ENCODE assay signal across 8 cellular contexts in genomic region chr10:77943086-77943901, GRCh38. TPM values are rescaled to one million over a fixed set of nuclear protein-coding genes. Genes with fewer than 3 reads are reported as not detected.
A peak's percentile ranks its signal among the peaks of the same experiment; 100 is the strongest.
DNase-seq lines count a peak whose midpoint lies in the region; ATAC-seq and TF ChIP-seq lines count a peak whose summit lies in the region.

No MANE protein-coding gene starts in this region.

- H3K9me3 ChIP-seq in esophagus (ENCODE audit: control insufficient read depth in 2 of 2, insufficient read depth in 1 of 2, low read depth in 1 of 2, low read length in 1 of 2): no peaks in the 10 kb centered on the region
- H3K9me3 ChIP-seq in T-helper 17 cell (ENCODE audit: control insufficient read depth, low read length, poor library complexity, severe bottlenecking): no peaks in the 10 kb centered on the region

- H3K36me3 Mint-ChIP-seq in T-helper 17 cell (ENCODE audit: low read depth): no peaks in the 10 kb centered on the region

- no peaks in the 10 kb centered on the region for H3K4me1 Mint-ChIP-seq in T-helper 17 cell

- H3K4me1 ChIP-seq in esophagus (ENCODE audit: control insufficient read depth in 2 of 2, insufficient read depth in 2 of 2, low read length in 1 of 2): peaks cover 3% of the 10 kb centered on the region in 2 donors

- TF ChIP-seq CTCF in omental fat pad (IDR thresholded peaks at IDR 0.05) (no peak), GM20000 (IDR thresholded peaks at IDR 0.05; ENCODE audit: extremely low read depth, missing control alignments) (no peak)

- H3K4me3 Mint-ChIP-seq in T-helper 17 cell: no peak overlapping the region

- no peaks in the 10 kb centered on the region for H3K27me3 ChIP-seq in esophagus (ENCODE audit: control insufficient read depth in 1 of 2, insufficient read depth in 2 of 2, low read length in 2 of 2)

- 39 to 55% methylated on average over 10 of the region's 10 CpGs for WGBS in esophagus, 2 donors

- H3K27me3 Mint-ChIP-seq in T-helper 17 cell: peaks cover 30% of the 10 kb centered on the region

- H3K27ac Mint-ChIP-seq in T-helper 17 cell: no peak overlapping the region

- H3K27ac ChIP-seq in esophagus (ENCODE audit: low read depth in 2 of 2, low read length in 1 of 2): peak overlapping the region; percentile 23 to 67

- DNase-seq in ELR (ENCODE audit: low read depth) (peak; percentile 80), NCI-H1694 treated with DMSO at 0.1 percent for 48 hours (lab: John Stamatoyannopoulos, UW) (peak; percentile 28), omental fat pad (ENCODE audit: low spot score) (no peak), GM20000 (ENCODE audit: low spot score) (no peak), SIG-M5 (lab: John Stamatoyannopoulos, UW) (no peak), T-helper 17 cell (no peak)

- ATAC-seq in omental fat pad (ENCODE audit: low FRiP score) (peak; percentile 83), T-helper 17 cell (no peak), HG02970 (IDR thresholded peaks at IDR 0.05; ENCODE audit: low FRiP score, unreplicated experiment) (no peak)

- no peaks in the 10 kb centered on the region for H3K36me3 ChIP-seq in esophagus (ENCODE audit: control insufficient read depth in 2 of 2, insufficient read depth in 2 of 2, low read length in 1 of 2)

- no peak overlapping the region for H3K4me3 ChIP-seq in esophagus (ENCODE audit: low read depth in 1 of 2, low read length in 2 of 2)

RNA-seq across cellular contexts. Expression of gene DLG5, which starts 16.7 kb away (rescaled TPM):
- 10 to 100 TPM; 13.9 to 17.4 TPM for polyA plus RNA-seq in esophagus
- total RNA-seq in omental fat pad: 10 to 100 TPM; 28.1 to 42.7 (median 38.3) TPM
- total RNA-seq in T-helper 17 cell: 10 to 100 TPM in 1 of 2 donors, 1 to 10 TPM in 1; 9.7 to 13.1 TPM

Comparison
In these comparisons a context has a peak if more than half of its experiments do, and no peak if none do; other contexts are left out.
1. DNase-seq: peak in ELR (single experiment) and NCI-H1694 treated with DMSO at 0.1 percent for 48 hours (single experiment); none in omental fat pad (single experiment), GM20000 (single experiment), SIG-M5 (single experiment) and T-helper 17 cell (0 of 3).